Comparison of ENCODE assay signal across 12 cellular contexts in the genomic region with DNA sequence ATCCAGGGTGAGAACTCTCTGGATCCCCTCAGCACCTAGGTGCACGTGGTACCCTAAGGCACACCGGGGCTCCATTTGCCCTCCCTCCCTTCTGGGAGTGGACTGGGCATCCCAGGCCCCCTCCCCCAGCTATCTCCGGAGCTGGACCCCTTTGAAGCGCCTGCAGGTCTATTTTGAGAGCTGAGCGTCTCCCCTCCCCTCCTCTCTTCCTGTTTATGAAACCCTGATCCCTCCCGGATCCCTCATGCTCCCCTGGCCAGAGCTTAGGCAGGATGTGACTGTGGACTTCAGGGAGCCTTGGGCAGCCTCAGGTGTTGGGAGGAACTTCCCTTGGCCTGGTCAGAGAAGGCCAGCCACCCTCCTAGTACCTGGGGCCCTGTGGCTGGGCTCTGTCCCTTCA. TPM values are rescaled to one million over a fixed set of nuclear protein-coding genes. Genes with fewer than 3 reads are reported as not detected.
A peak's percentile ranks its signal among the peaks of the same experiment; 100 is the strongest.
DNase-seq lines count a peak whose midpoint lies in the region; TF ChIP-seq lines count a peak whose summit lies in the region.
"Had no signal": no experiment of that assay in that cellular context is flagged by ENCODE, and none has a peak within 500 bp of the region (broad histone marks: within the 10 kb centered on the region; RNA-seq: fewer than 3 reads in every experiment).

No MANE protein-coding gene starts in this region.

- H3K9me3 ChIP-seq in H9 (ENCODE audit: control insufficient read depth, low read depth, low read length) (no peaks in the 10 kb centered on the region), OCI-LY1 (ENCODE audit: low read length) (no peaks in the 10 kb centered on the region), parathyroid adenoma (ENCODE audit: control insufficient read depth, low read length) (no peaks in the 10 kb centered on the region)
- H3K9me3 ChIP-seq: gastrocnemius medialis, SJCRH30 had no signal

- peak; percentile 24 for DNase-seq in H9
- DNase-seq in coronary artery (ENCODE audit: low spot score), result peak; percentile 69
- DNase-seq in NCI-H524 treated with DMSO at 0.1 percent for 48 hours (lab: John Stamatoyannopoulos, UW), result no peak
- no peak for DNase-seq in OCI-M1 (lab: John Stamatoyannopoulos, UW)
- DNase-seq in NCI-H2227 treated with DMSO at 0.1 percent for 48 hours (lab: John Stamatoyannopoulos, UW), result no peak
- DNase-seq: DND-41, gastrocnemius medialis had no signal

- H3K79me2 ChIP-seq in H9 (ENCODE audit: insufficient read depth, low read length), result no peaks in the 10 kb centered on the region
- H3K79me2 ChIP-seq in OCI-LY1 (ENCODE audit: insufficient read depth, low read length), result no peaks in the 10 kb centered on the region
- peaks cover 2% of the 10 kb centered on the region for H3K79me2 ChIP-seq in parathyroid adenoma

- H3K14ac ChIP-seq in H9 (ENCODE audit: insufficient read depth, low read length), result no peak overlapping the region

- H3K36me3 Mint-ChIP-seq in H9 (ENCODE audit: insufficient read depth in 1 of 3, low read depth in 3 of 3), result peaks cover 2 to 18% (median 5%) of the 10 kb centered on the region in 3 experiments; a peak in 5 of 7 replicates
- H3K36me3 Mint-ChIP-seq: memory B cell had no signal

- H4K91ac ChIP-seq in H9 (ENCODE audit: insufficient read length, low read depth, low read length), result no peak overlapping the region

- no peak overlapping the region for H2BK15ac ChIP-seq in H9 (ENCODE audit: low read depth, low read length)

- H3K27ac Mint-ChIP-seq in H9, result peak overlapping the region in 2 of 3 experiments; percentile 52 to 53; a peak in 4 of 7 replicates

- H3K27ac ChIP-seq in H9 (ENCODE audit: insufficient read length, low read depth, low read length) (no peak overlapping the region), OCI-LY1 (ENCODE audit: low read depth, low read length, poor library complexity, severe bottlenecking) (peak overlapping the region; percentile 97), coronary artery (peak overlapping the region in 1 of 2 donors; percentile 35), parathyroid adenoma (peak overlapping the region; percentile 32)
- H3K27ac ChIP-seq: gastrocnemius medialis, SJCRH30 had no signal

- no peak overlapping the region for H2AK5ac ChIP-seq in H9 (ENCODE audit: insufficient read length, low read length)

- H3K27me3 ChIP-seq in H9 (ENCODE audit: insufficient read depth, low read length) (no peaks in the 10 kb centered on the region), OCI-LY1 (ENCODE audit: insufficient read depth, low read length) (no peaks in the 10 kb centered on the region), parathyroid adenoma (ENCODE audit: control insufficient read depth, insufficient read depth, low read length) (no peaks in the 10 kb centered on the region)
- H3K27me3 ChIP-seq: gastrocnemius medialis, SJCRH30 had no signal

- H3F3A ChIP-seq in OCI-LY1 (ENCODE audit: insufficient read depth, low read length), result no peaks in the 10 kb centered on the region

- H3K4me3 ChIP-seq in OCI-LY1 (ENCODE audit: low read depth, low read length, poor library complexity, severe bottlenecking) (no peak overlapping the region), coronary artery (no peak overlapping the region), parathyroid adenoma (ENCODE audit: low read depth, low read length) (no peak overlapping the region)
- H3K4me3 ChIP-seq: gastrocnemius medialis, K562, SJCRH30 had no signal

- H3K4me2 ChIP-seq in H9 (ENCODE audit: insufficient read depth, insufficient read length, low read length) (no peak overlapping the region), OCI-LY1 (ENCODE audit: low read length) (no peak overlapping the region), parathyroid adenoma (ENCODE audit: low read length) (no peak overlapping the region)

- H4K5ac ChIP-seq in H9 (ENCODE audit: insufficient read length, low read depth, low read length), result no peak overlapping the region

- H4K20me1 ChIP-seq in H9 (ENCODE audit: control insufficient read depth, insufficient read depth, insufficient read length), result no peaks in the 10 kb centered on the region
- H4K20me1 ChIP-seq in OCI-LY1 (ENCODE audit: insufficient read depth, low read length), result no peaks in the 10 kb centered on the region

- H2BK5ac ChIP-seq in H9 (ENCODE audit: insufficient read length, low read length), result no peak overlapping the region

- H3T11ph ChIP-seq in H9 (ENCODE audit: low read length), result no peak overlapping the region

- H3K56ac ChIP-seq in H9 (ENCODE audit: insufficient read length, low read depth, low read length), result no peak overlapping the region

- H3K79me1 ChIP-seq in H9 (ENCODE audit: insufficient read depth, low read depth, low read length, poor library complexity, severe bottlenecking), result no peaks in the 10 kb centered on the region

- peaks cover 9% of the 10 kb centered on the region in 2 experiments for H3K4me1 Mint-ChIP-seq in H9

- no peaks in the 10 kb centered on the region for H3K27me3 Mint-ChIP-seq in H9 (ENCODE audit: low read depth)
- H3K27me3 Mint-ChIP-seq: memory B cell had no signal

- no peak overlapping the region for H2BK20ac ChIP-seq in H9 (ENCODE audit: low read depth, low read length, poor library complexity, severe bottlenecking)

- no peak overlapping the region; a peak in 1 of 5 replicates for H3K4me3 Mint-ChIP-seq in H9

- H3K9me2 ChIP-seq in OCI-LY1 (ENCODE audit: low read depth, low read length), result no peaks in the 10 kb centered on the region

- H3K23me2 ChIP-seq in H9 (ENCODE audit: insufficient read length, low read depth, low read length, poor library complexity, severe bottlenecking), result no peaks in the 10 kb centered on the region

- H3K9me3 Mint-ChIP-seq in H9, result no peaks in the 10 kb centered on the region
- H3K9me3 Mint-ChIP-seq: memory B cell had no signal

- H2BK12ac ChIP-seq in H9 (ENCODE audit: insufficient read length, low read depth, low read length), result no peak overlapping the region

- no peak overlapping the region for H3K23ac ChIP-seq in H9 (ENCODE audit: insufficient read length, low read depth, low read length)

- no peak overlapping the region for H2BK120ac ChIP-seq in H9 (ENCODE audit: low read depth, low read length, poor library complexity, severe bottlenecking)

- H3K18ac ChIP-seq in H9 (ENCODE audit: insufficient read length, low read depth, low read length), result no peak overlapping the region

- H3K36me3 ChIP-seq in OCI-LY1 (ENCODE audit: insufficient read depth, low read length) (no peaks in the 10 kb centered on the region), parathyroid adenoma (ENCODE audit: control insufficient read depth, insufficient read depth, low read length) (no peaks in the 10 kb centered on the region)
- H3K36me3 ChIP-seq: gastrocnemius medialis, SJCRH30 had no signal

- no peak overlapping the region for H4K8ac ChIP-seq in H9 (replicated peaks; ENCODE audit: insufficient read length, low read depth, low read length)

- TF ChIP-seq CTCF in H9 (conservative IDR thresholded peaks at IDR 0.05) (no peak), OCI-LY1 (IDR thresholded peaks at IDR 0.05; ENCODE audit: low read length) (no peak), coronary artery (IDR thresholded peaks at IDR 0.05) (no peak), parathyroid adenoma (IDR thresholded peaks at IDR 0.05) (no peak)

- no CpG with 5 or more reads among the region's 6 CpGs for WGBS in H9 (ENCODE audit: extremely low coverage, insufficient read length, low lambda C conversion rate)

- H3K4ac ChIP-seq in H9 (ENCODE audit: low read depth, low read length), result no peak overlapping the region

- no peak overlapping the region for H3K9ac ChIP-seq in H9 (ENCODE audit: extremely low read depth, insufficient read length, low read length)
- no peak overlapping the region for H3K9ac ChIP-seq in OCI-LY1 (ENCODE audit: low read length)
- H3K9ac ChIP-seq in parathyroid adenoma, result no peak overlapping the region

- H3K4me1 ChIP-seq in H9 (ENCODE audit: insufficient read depth, low read length) (no peaks in the 10 kb centered on the region), OCI-LY1 (ENCODE audit: insufficient read depth, low read length, severe bottlenecking) (peaks cover 68% of the 10 kb centered on the region), parathyroid adenoma (no peaks in the 10 kb centered on the region)

- H2AFZ ChIP-seq in H9 (ENCODE audit: low read length), result no peak overlapping the region
- no peak overlapping the region for H2AFZ ChIP-seq in OCI-LY1 (ENCODE audit: low read length)
- no peak overlapping the region for H2AFZ ChIP-seq in parathyroid adenoma

RNA-seq across cellular contexts. Expression of a gene that starts 10.2 kb away (rescaled TPM):
- total RNA-seq in H9 (2021), result 43.3 and 45.3 TPM in 2 replicates

Comparison
In these comparisons a context has a peak if more than half of its experiments do, and no peak if none do; other contexts are left out.
1. DNase-seq: peak in H9 (single experiment) and coronary artery (single experiment); none in NCI-H524 treated with DMSO at 0.1 percent for 48 hours (single experiment), OCI-M1 (single experiment) and NCI-H2227 treated with DMSO at 0.1 percent for 48 hours (single experiment).